11 cellular contexts compared by ENCODE assay signal in genomic region chr12:111447571-111448265, GRCh38. TPM values are rescaled to one million over a fixed set of nuclear protein-coding genes. Genes with fewer than 3 reads are reported as not detected.
A peak's percentile ranks its signal among the peaks of the same experiment; 100 is the strongest.
DNase-seq lines count a peak whose midpoint lies in the region; ATAC-seq and TF ChIP-seq lines count a peak whose summit lies in the region.
"Had no signal": no experiment of that assay in that cellular context is flagged by ENCODE, and none has a peak within 500 bp of the region (broad histone marks: within the 10 kb centered on the region; RNA-seq: fewer than 3 reads in every experiment).

No MANE protein-coding gene starts in this region.

- H3K27me3 Mint-ChIP-seq in Calu3 (ENCODE audit: unreplicated experiment) (no peaks in the 10 kb centered on the region), endothelial cell (ENCODE audit: unreplicated experiment) (peaks cover 56% of the 10 kb centered on the region)

- H3K4me1 ChIP-seq in Peyer's patch: peaks cover 0 to 42% (median 27%) of the 10 kb centered on the region in 4 donors
- peaks cover 71 to 82% (median 81%) of the 10 kb centered on the region in 3 donors for H3K4me1 ChIP-seq in skeletal muscle tissue (ENCODE audit: control insufficient read depth in 3 of 3, insufficient read depth in 3 of 3, low read length in 3 of 3)

- no peak overlapping the region for H3K4me3 Mint-ChIP-seq in Calu3 (ENCODE audit: low read depth, unreplicated experiment)
- peak overlapping the region; percentile 63 for H3K4me3 Mint-ChIP-seq in endothelial cell (ENCODE audit: unreplicated experiment)

- H3K4me1 Mint-ChIP-seq in Calu3 (ENCODE audit: low read depth, unreplicated experiment): peaks cover 3% of the 10 kb centered on the region
- H3K4me1 Mint-ChIP-seq in endothelial cell (ENCODE audit: unreplicated experiment): peaks cover 81% of the 10 kb centered on the region

- BruUV-seq in Calu3 (replicated peaks; lab: Mats Ljungman, UMichigan): no TSS peak

- TF ChIP-seq CTCF in Calu3 (IDR thresholded peaks at IDR 0.05; ENCODE audit: unreplicated experiment) (no peak), Peyer's patch (IDR thresholded peaks at IDR 0.05) (no peak), endothelial cell (IDR thresholded peaks at IDR 0.05; ENCODE audit: unreplicated experiment) (no peak)

- H3K9me3 ChIP-seq in Peyer's patch: no peaks in the 10 kb centered on the region
- no peaks in the 10 kb centered on the region for H3K9me3 ChIP-seq in skeletal muscle tissue (ENCODE audit: control insufficient read depth in 3 of 3, low read length in 3 of 3)
- H3K9me3 ChIP-seq: tibial artery had no signal

- no peak for TF ChIP-seq POLR2A in Peyer's patch (IDR thresholded peaks at IDR 0.05)

- H3K36me3 Mint-ChIP-seq in Calu3 (ENCODE audit: insufficient read depth, unreplicated experiment) (peaks cover 75% of the 10 kb centered on the region), endothelial cell (ENCODE audit: low read depth, unreplicated experiment) (peaks cover 51% of the 10 kb centered on the region)

- peaks cover 0 to 69% (median 0%) of the 10 kb centered on the region in 3 donors for H3K36me3 ChIP-seq in Peyer's patch
- H3K36me3 ChIP-seq in skeletal muscle tissue (ENCODE audit: control insufficient read depth in 3 of 3, insufficient read depth in 3 of 3, low read length in 3 of 3): peaks cover 15 to 27% (median 21%) of the 10 kb centered on the region in 3 donors

- intact Hi-C loops in Calu3 (cut with micrococcal nuclease; ENCODE audit: unreplicated experiment): no loop called here

- H3K27ac Mint-ChIP-seq in Calu3 (ENCODE audit: unreplicated experiment) (peak overlapping the region; percentile 19), endothelial cell (ENCODE audit: unreplicated experiment) (peak overlapping the region; percentile 82)

- no peak for ATAC-seq in GM18909 (IDR thresholded peaks at IDR 0.05; ENCODE audit: poor library complexity, unreplicated experiment)

- peak overlapping the region in 2 of 3 donors; percentile 9 to 59 for H3K9ac ChIP-seq in skeletal muscle tissue (ENCODE audit: low read depth in 1 of 3, low read length in 3 of 3)

- H3K9me3 Mint-ChIP-seq in Calu3 (ENCODE audit: low read depth, unreplicated experiment): no peaks in the 10 kb centered on the region
- H3K9me3 Mint-ChIP-seq in endothelial cell (ENCODE audit: unreplicated experiment): no peaks in the 10 kb centered on the region

- CTCF ChIA-PET in Calu3 (lab: Charles Lee): no interaction called here

- DNase-seq in Calu3 (no peak), Peyer's patch (peak in 2 of 3 donors; percentile 13 to 44), endothelial cell (ENCODE audit: low spot score) (no peak), NCI-H82 (lab: John Stamatoyannopoulos, UW) (no peak), KBM-7 (no peak)
- DNase-seq: brain microvascular endothelial cell, NCI-H524, occipital lobe had no signal

- no peaks in the 10 kb centered on the region for H3K27me3 ChIP-seq in Peyer's patch
- H3K27me3 ChIP-seq in skeletal muscle tissue (ENCODE audit: control insufficient read depth in 3 of 3, insufficient read depth in 3 of 3, low read length in 3 of 3): no peaks in the 10 kb centered on the region
- H3K27me3 ChIP-seq: brain microvascular endothelial cell, tibial artery had no signal

- in situ Hi-C loops in KBM-7 (cut with MboI; ENCODE audit: low pct_unique_long_range_greater_than_20kb, low sequenced_read_pairs): loop anchor here (10.0 kb wide), 1 partner anchor 53 kb away; no protein-coding TSS in a partner anchor

- H3K4me3 ChIP-seq in Peyer's patch: no peak overlapping the region
- peak overlapping the region in 1 of 3 donors; percentile 8 for H3K4me3 ChIP-seq in skeletal muscle tissue (ENCODE audit: low read length in 3 of 3)
- H3K4me3 ChIP-seq: tibial artery had no signal

- H3K27ac ChIP-seq in Peyer's patch (peak overlapping the region in 2 of 4 donors; percentile 10 to 82), skeletal muscle tissue (ENCODE audit: low read depth, low read length) (peak overlapping the region; percentile 83)
- H3K27ac ChIP-seq: brain microvascular endothelial cell, tibial artery had no signal

RNA-seq across cellular contexts. Expression of gene SH2B3, which starts 42.0 kb away (rescaled TPM):
- total RNA-seq in Calu3 (2022): 14.3 and 17.3 TPM in 2 replicates
- 10 to 100 TPM in 2 of 4 donors, 1 to 10 TPM in 2; 4.4 to 37.1 (median 8.4) TPM for total RNA-seq in Peyer's patch
- 93.7 TPM for total RNA-seq in endothelial cell (ENCODE audit: unreplicated experiment)
- 7.8 TPM for total RNA-seq in skeletal muscle tissue

Comparison
In these comparisons a context has a peak if more than half of its experiments do, and no peak if none do; other contexts are left out.
1. DNase-seq: peak in Peyer's patch (2 of 3); none in Calu3 (single experiment), endothelial cell (single experiment), NCI-H82 (single experiment) and KBM-7 (single experiment).